16 cellular contexts compared by ENCODE assay signal in genomic region chr18:12749136-12749535, GRCh38.
"Had no signal": no experiment of that assay in that cellular context is flagged by ENCODE, and none has a peak within 500 bp of the region (broad histone marks: within the 10 kb centered on the region; RNA-seq: fewer than 3 reads in every experiment).

No MANE protein-coding gene starts in this region.

- H3K27me3 ChIP-seq: right lobe of liver, upper lobe of left lung had no signal

- H3K4me3 ChIP-seq: lower lobe of right lung, psoas muscle, right lobe of liver, upper lobe of left lung had no signal

- H3K36me3 ChIP-seq: lower lobe of right lung, right lobe of liver, upper lobe of left lung had no signal

- DNase-seq: activated B cell treated with CpG ODN at 0.5 μM for 24 hours; activated CD4-positive, alpha-beta T cell treated with anti-CD3 and anti-CD28 coated beads, Interleukin-2, amount 10 ng/mL, durations not matched to agents 24 days and 14 days; activated effector memory CD4-positive, alpha-beta T cell treated with Interleukin-2 at 50 U/mL for 16 hours; endodermal cell; erythroblast; lower lobe of right lung; midbrain; natural killer cell; nucleus accumbens; psoas muscle; right lobe of liver; stimulated activated CD4-positive, alpha-beta T cell treated with anti-CD3 and anti-CD28 coated beads, Interleukin-12 subunit alpha, Interleukin-12 subunit beta, amount 100 ng/mL, for 4 hours; stimulated activated naive CD4-positive, alpha-beta T cell treated with Interleukin-2 at 50 U/mL for 16 hours; T-cell; upper lobe of left lung had no signal

- H3K4me1 Mint-ChIP-seq: endodermal cell had no signal

- ATAC-seq: natural killer cell, psoas muscle, right lobe of liver had no signal

- H3K4me1 ChIP-seq: lower lobe of right lung, psoas muscle, right lobe of liver, upper lobe of left lung had no signal

- H3K9me3 ChIP-seq: lower lobe of right lung, psoas muscle, right lobe of liver, upper lobe of left lung had no signal

- H3K27me3 Mint-ChIP-seq: activated CD4-positive, alpha-beta T cell treated with anti-CD3 and anti-CD28 coated beads, Interleukin-2, amount 10 ng/mL, durations not matched to agents 24 days and 14 days; activated naive CD8-positive, alpha-beta T cell; T-cell had no signal

- H3K36me3 Mint-ChIP-seq: natural killer cell, T-cell had no signal

- H3K9me3 Mint-ChIP-seq: activated B cell treated with CpG ODN at 0.5 μM for 24 hours; activated CD4-positive, alpha-beta T cell treated with anti-CD3 and anti-CD28 coated beads, Interleukin-2, amount 10 ng/mL, durations not matched to agents 24 days and 14 days; endodermal cell; natural killer cell; T-cell had no signal

- H3K27ac ChIP-seq: lower lobe of right lung, psoas muscle, right lobe of liver, upper lobe of left lung had no signal

- H3K4me3 Mint-ChIP-seq: endodermal cell, natural killer cell had no signal

- H3K27ac Mint-ChIP-seq: activated naive CD8-positive, alpha-beta T cell; endodermal cell; natural killer cell had no signal
